ENCODE assay signal across 9 cellular contexts in genomic region chr4:184265566-184266351, GRCh38. TPM values are rescaled to one million over a fixed set of nuclear protein-coding genes. Genes with fewer than 3 reads are reported as not detected.
DNase-seq lines count a peak whose midpoint lies in the region; ATAC-seq, FAIRE-seq and TF ChIP-seq lines count a peak whose summit lies in the region.
"Had no signal": no experiment of that assay in that cellular context is flagged by ENCODE, and none has a peak within 500 bp of the region (broad histone marks: within the 10 kb centered on the region; RNA-seq: fewer than 3 reads in every experiment).

No MANE protein-coding gene starts in this region.

- H3K27me3 ChIP-seq in BLaER1 treated with 17β-estradiol and CSF1 and Interleukin-3, amounts not matched to agents 10 nM and 100 nM: no peaks in the 10 kb centered on the region; a peak in 1 of 22 replicates
- no peaks in the 10 kb centered on the region for H3K27me3 ChIP-seq in stomach

- intact Hi-C loops in stomach (cut with DNase I; ENCODE audit: low total_unique reads): loop anchor here (5.0 kb wide), 1 partner anchor 277 kb away; no protein-coding TSS in a partner anchor

- WGBS in stomach, 5 donors: 46 to 75% (median 55%) methylated on average over 16 of the region's 16 CpGs

- H3K4me1 ChIP-seq in BLaER1 treated with 17β-estradiol and CSF1 and Interleukin-3, amounts not matched to agents 10 nM and 100 nM: peaks cover 42 to 67% (median 52%) of the 10 kb centered on the region in 10 experiments
- H3K4me1 ChIP-seq in stomach: peaks cover 0 to 33% (median 9%) of the 10 kb centered on the region in 4 donors

- no peak overlapping the region; a peak in 1 of 22 replicates for H3K9ac ChIP-seq in BLaER1 treated with 17β-estradiol and CSF1 and Interleukin-3, amounts not matched to agents 10 nM and 100 nM

- no peak overlapping the region for H3K4me3 ChIP-seq in BLaER1 treated with 17β-estradiol and CSF1 and Interleukin-3, amounts not matched to agents 10 nM and 100 nM
- H3K4me3 ChIP-seq in cardiac fibroblast (replicated peaks in 1 of 2; ENCODE audit: low read depth in 2 of 2, low read length in 2 of 2) (no peak overlapping the region), stomach (peak overlapping the region in 2 of 4 donors; percentile 15 to 16)

- H3K4me2 ChIP-seq in BLaER1 treated with 17β-estradiol and CSF1 and Interleukin-3, amounts not matched to agents 10 nM and 100 nM: peak overlapping the region; percentile 3 to 78 (median 38); a peak in 17 of 22 replicates

- no peak for ATAC-seq in HG03342 (IDR thresholded peaks at IDR 0.05; ENCODE audit: unreplicated experiment)
- no peak for ATAC-seq in HG03280 (IDR thresholded peaks at IDR 0.05; ENCODE audit: unreplicated experiment)

- TF ChIP-seq CTCF in cardiac fibroblast (IDR thresholded peaks at IDR 0.05; ENCODE audit: low read depth, low read length): no peak
- TF ChIP-seq CTCF in stomach (IDR thresholded peaks at IDR 0.05): no peak

- peak; percentile 96 for FAIRE-seq in GM19239 (lab: Jason Lieb, UNC)
- FAIRE-seq: endometrium had no signal

- no peak for DNase-seq in GM19239 (ENCODE audit: insufficient read length, low spot score)
- peak; percentile 55 for DNase-seq in NCI-H510A treated with DMSO at 0.1 percent for 48 hours (lab: John Stamatoyannopoulos, UW)
- peak; percentile 32 to 61 for DNase-seq in cardiac fibroblast (ENCODE audit: low read depth in 2 of 2)
- no peak for DNase-seq in stomach
- DNase-seq in activated naive CD4-positive, alpha-beta T cell treated with Interleukin-2 at 50 U/mL for 16 hours: no peak

- H3K9me3 ChIP-seq in BLaER1 treated with 17β-estradiol and CSF1 and Interleukin-3, amounts not matched to agents 10 nM and 100 nM (replicated peaks in 1 of 11): no peaks in the 10 kb centered on the region; a peak in 1 of 22 replicates
- no peaks in the 10 kb centered on the region for H3K9me3 ChIP-seq in stomach

- H3K36me3 ChIP-seq in BLaER1 treated with 17β-estradiol and CSF1 and Interleukin-3, amounts not matched to agents 10 nM and 100 nM: no peaks in the 10 kb centered on the region
- no peaks in the 10 kb centered on the region for H3K36me3 ChIP-seq in stomach

- peak overlapping the region in 4 of 11 experiments; percentile 3 to 30 (median 18); a peak in 6 of 22 replicates for H3K27ac ChIP-seq in BLaER1 treated with 17β-estradiol and CSF1 and Interleukin-3, amounts not matched to agents 10 nM and 100 nM
- H3K27ac ChIP-seq in stomach: peak overlapping the region; percentile 4 to 64 (median 39)

- no peaks in the 10 kb centered on the region for H4K20me1 ChIP-seq in BLaER1 treated with 17β-estradiol and CSF1 and Interleukin-3, amounts not matched to agents 10 nM and 100 nM

- no peak for TF ChIP-seq EP300 in stomach (IDR thresholded peaks at IDR 0.05)

- TF ChIP-seq POLR2A in stomach (IDR thresholded peaks at IDR 0.05): no peak

RNA-seq across cellular contexts. Expression of gene ENPP6, which starts 48.1 kb away (rescaled TPM):
- 1 to 10 TPM in 1 of 5 donors, not detected in 4; 3.5 TPM for total RNA-seq in stomach
- polyA plus RNA-seq in stomach: under 1 TPM; 0.25 to 0.93 (median 0.46) TPM

Comparison
In these comparisons a context has a peak if more than half of its experiments do, and no peak if none do; other contexts are left out.
1. DNase-seq: peak in NCI-H510A treated with DMSO at 0.1 percent for 48 hours (single experiment) and cardiac fibroblast (2 of 2); none in GM19239 (single experiment), stomach (single experiment) and activated naive CD4-positive, alpha-beta T cell treated with Interleukin-2 at 50 U/mL for 16 hours (single experiment).